1 cellular context compared by ENCODE assay signal in genomic region chr16:24516900-24517669, GRCh38.
TF ChIP-seq lines count a peak whose summit lies in the region.

No MANE protein-coding gene starts in this region.

TF ChIP-seq in HepG2, 621 proteins besides CTCF, POLR2A, EP300 and RAD21 (continued from another document and continues in another):
- no peak for TF ChIP-seq ATF5 (CRISPR knock-in tag; IDR thresholded peaks at IDR 0.05; ENCODE audit: low read depth)
- no peak for TF ChIP-seq ZNF75D (CRISPR knock-in tag; IDR thresholded peaks at IDR 0.05; ENCODE audit: borderline replicate concordance)
- no peak for TF ChIP-seq POLR2AphosphoS5 (IDR thresholded peaks at IDR 0.05; ENCODE audit: low read depth, low read length)
- no peak for TF ChIP-seq NFE2L1 (CRISPR knock-in tag; IDR thresholded peaks at IDR 0.05; ENCODE audit: borderline replicate concordance)
- TF ChIP-seq ZNF562 (CRISPR knock-in tag; IDR thresholded peaks at IDR 0.05; ENCODE audit: borderline replicate concordance) = no peak
- no peak for TF ChIP-seq ZNF124 (CRISPR knock-in tag; IDR thresholded peaks at IDR 0.05)
- TF ChIP-seq REL (CRISPR knock-in tag; conservative IDR thresholded peaks at IDR 0.05) = no peak
- TF ChIP-seq LRRFIP1 (CRISPR knock-in tag; conservative IDR thresholded peaks at IDR 0.05) = no peak
- TF ChIP-seq NFIC (IDR thresholded peaks at IDR 0.05; ENCODE audit: low read length) = no peak
- no peak for TF ChIP-seq ZKSCAN8 (CRISPR knock-in tag; IDR thresholded peaks at IDR 0.05; ENCODE audit: borderline replicate concordance)
- TF ChIP-seq ZNF281 (CRISPR knock-in tag; IDR thresholded peaks at IDR 0.05; ENCODE audit: borderline replicate concordance) = no peak
- no peak for TF ChIP-seq HIVEP1 (CRISPR knock-in tag; IDR thresholded peaks at IDR 0.05)
- 0 out of 2 replicates have a peak, but pooled peaks have one; percentile 19 for TF ChIP-seq PATZ1 (CRISPR knock-in tag; IDR thresholded peaks at IDR 0.05)
- no peak for TF ChIP-seq MLLT10 (CRISPR knock-in tag; IDR thresholded peaks at IDR 0.05)
- TF ChIP-seq CENPX (CRISPR knock-in tag; IDR thresholded peaks at IDR 0.05) = no peak
- 0 out of 2 replicates have a peak, but pooled peaks have one; percentile 57 for TF ChIP-seq KDM2A (CRISPR knock-in tag; IDR thresholded peaks at IDR 0.05; ENCODE audit: borderline replicate concordance, low read depth)
- no peak for TF ChIP-seq ZFP37 (CRISPR knock-in tag; IDR thresholded peaks at IDR 0.05; ENCODE audit: borderline replicate concordance)
- TF ChIP-seq KIAA2018 (CRISPR knock-in tag; IDR thresholded peaks at IDR 0.05; ENCODE audit: borderline replicate concordance) = no peak
- TF ChIP-seq ZNF546 (CRISPR knock-in tag; conservative IDR thresholded peaks at IDR 0.05) = no peak
- no peak for TF ChIP-seq MLX (CRISPR knock-in tag; IDR thresholded peaks at IDR 0.05)
- no peak for TF ChIP-seq ZNF747 (CRISPR knock-in tag; IDR thresholded peaks at IDR 0.05; ENCODE audit: borderline replicate concordance)
- TF ChIP-seq ZKSCAN5 (CRISPR knock-in tag; IDR thresholded peaks at IDR 0.05) = no peak
- TF ChIP-seq TFDP2 (CRISPR knock-in tag; IDR thresholded peaks at IDR 0.05) = 0 out of 2 replicates have a peak, but pooled peaks have one; percentile 21
- TF ChIP-seq E2F1 (CRISPR knock-in tag; IDR thresholded peaks at IDR 0.05) = no peak
- no peak for TF ChIP-seq MTA3 (CRISPR knock-in tag; IDR thresholded peaks at IDR 0.05)
- no peak for TF ChIP-seq RFX1 (IDR thresholded peaks at IDR 0.05)
- TF ChIP-seq MNT (IDR thresholded peaks at IDR 0.05) = no peak
- TF ChIP-seq ZNF670 (CRISPR knock-in tag; IDR thresholded peaks at IDR 0.05; ENCODE audit: borderline replicate concordance) = no peak
- TF ChIP-seq HMG20B (CRISPR knock-in tag; conservative IDR thresholded peaks at IDR 0.05) = peak; percentile 26; the same call in 1 of the 2 replicates
- peak; percentile 82 for TF ChIP-seq ZNF121 (CRISPR knock-in tag; IDR thresholded peaks at IDR 0.05)
- TF ChIP-seq ZNF251 (CRISPR knock-in tag; IDR thresholded peaks at IDR 0.05) = no peak
- no peak for TF ChIP-seq MTF2 (CRISPR knock-in tag; IDR thresholded peaks at IDR 0.05; ENCODE audit: borderline replicate concordance)
- TF ChIP-seq TCF7L2 (IDR thresholded peaks at IDR 0.05; ENCODE audit: low read depth, low read length) = no peak
- no peak for TF ChIP-seq ZNF691 (CRISPR knock-in tag; IDR thresholded peaks at IDR 0.05; ENCODE audit: borderline replicate concordance, low read depth)
- peak; percentile 61; the same call in 1 of the 2 replicates for TF ChIP-seq ZMYM4 (CRISPR knock-in tag; IDR thresholded peaks at IDR 0.05)
